In genomic region chr16:67529639-67530012, GRCh38 we compare ENCODE assay signal across 8 cellular contexts. TPM values are rescaled to one million over a fixed set of nuclear protein-coding genes. Genes with fewer than 3 reads are reported as not detected.
A peak's percentile ranks its signal among the peaks of the same experiment; 100 is the strongest.
DNase-seq lines count a peak whose midpoint lies in the region; ATAC-seq, FAIRE-seq and TF ChIP-seq lines count a peak whose summit lies in the region.

No MANE protein-coding gene starts in this region.

- H3K27ac Mint-ChIP-seq in brain = peak overlapping the region; percentile 91 to 96 (median 95)

- H3K36me3 Mint-ChIP-seq in brain = no peaks in the 10 kb centered on the region

- intact Hi-C loops in HepG2 (cut with micrococcal nuclease; ENCODE audit: unreplicated experiment) = no loop called here

- TF ChIP-seq POLR2A in HepG2 (IDR thresholded peaks at IDR 0.05; ENCODE audit: insufficient read depth in 1 of 2, low read depth in 2 of 2, low read length in 2 of 2) (no peak), tibial nerve (IDR thresholded peaks at IDR 0.05) (no peak)

- no peaks in the 10 kb centered on the region for H3K9me3 ChIP-seq in HUES64 (ENCODE audit: insufficient read depth, low read depth, low read length)
- H3K9me3 ChIP-seq in HepG2 (ENCODE audit: low read length) = no peaks in the 10 kb centered on the region
- no peaks in the 10 kb centered on the region for H3K9me3 ChIP-seq in tibial nerve

- no peak for FAIRE-seq in HepG2 (lab: Jason Lieb, UNC)

- no peak for TF ChIP-seq RAD21 in HepG2 (CRISPR knock-in tag; IDR thresholded peaks at IDR 0.05)

- in situ Hi-C loops in ACHN (cut with HindIII; ENCODE audit: low pct_ligation_motif_present, low pct_unique_long_range_greater_than_20kb, low sequenced_read_pairs) = no loop called here
- in situ Hi-C loops in HepG2 (cut with HindIII; ENCODE audit: extremely low pct_ligation_motif_present, low pct_unique_long_range_greater_than_20kb) = no loop called here

- H3K4me1 Mint-ChIP-seq in brain = peaks cover 56% of the 10 kb centered on the region

- DNase-seq in ACHN (peak; percentile 38), HepG2 (ENCODE audit: low spot score) (no peak), tibial nerve (ENCODE audit: low spot score in 2 of 2) (no peak)
- no peak for DNase-seq in stimulated activated CD4-positive, alpha-beta T cell treated with anti-CD3 and anti-CD28 coated beads, Interleukin-4, amount 100 ng/mL, for 4 hours

- peak overlapping the region; percentile 99 for H3K4me2 ChIP-seq in HepG2 (ENCODE audit: low read depth, low read length)

- no peak for TF ChIP-seq EP300 in HepG2 (IDR thresholded peaks at IDR 0.05; ENCODE audit: low read depth in 2 of 2, low read length in 2 of 2)
- no peak for TF ChIP-seq EP300 in HepG2 (CRISPR knock-in tag; IDR thresholded peaks at IDR 0.05; ENCODE audit: borderline replicate concordance)
- TF ChIP-seq EP300 in tibial nerve (IDR thresholded peaks at IDR 0.05) = no peak

- BruUV-seq in HepG2 (replicated peaks; lab: Mats Ljungman, UMichigan) = TSS peak; percentile 62

- peaks cover 4% of the 10 kb centered on the region for H3K79me2 ChIP-seq in HepG2 (ENCODE audit: insufficient read depth, low read length)

- H3K27me3 Mint-ChIP-seq in brain = peaks cover 15% of the 10 kb centered on the region

- H3K27ac ChIP-seq in HUES64 (ENCODE audit: low read depth, low read length) = no peak overlapping the region
- peak overlapping the region; percentile 19 for H3K27ac ChIP-seq in HepG2 (ENCODE audit: extremely low read length, insufficient read depth, low read length)
- peak overlapping the region; percentile 91 to 94 (median 92) for H3K27ac ChIP-seq in tibial nerve

- peaks cover 98% of the 10 kb centered on the region for H3K27me3 ChIP-seq in HUES64 (ENCODE audit: insufficient read depth, low read length)
- H3K27me3 ChIP-seq in HepG2 (ENCODE audit: control insufficient read depth in 1 of 2, insufficient read depth in 2 of 2, low read length in 2 of 2) = peaks cover 6 to 22% of the 10 kb centered on the region in 2 experiments; a peak in 3 of 5 replicates
- no peaks in the 10 kb centered on the region for H3K27me3 ChIP-seq in tibial nerve

- no peaks in the 10 kb centered on the region for H3K36me3 ChIP-seq in HUES64 (ENCODE audit: insufficient read depth, low read length)
- no peaks in the 10 kb centered on the region for H3K36me3 ChIP-seq in HepG2 (replicated peaks in 1 of 2; ENCODE audit: control insufficient read depth in 1 of 2, insufficient read depth in 2 of 2, low read length in 2 of 2)
- no peaks in the 10 kb centered on the region for H3K36me3 ChIP-seq in tibial nerve

- H3K4me3 Mint-ChIP-seq in brain = peak overlapping the region; percentile 94 to 96 (median 95)

- POLR2A ChIA-PET in HepG2 (lab: Yijun Ruan, JAX) = interaction anchor here (1.3 to 2.8 kb wide), 5 partner anchors 8 to 137 kb away, joined by 3 to 19 read pairs (median 7); partner anchors contain the start of genes C16orf86, CTCF and ENKD1

- CTCF ChIA-PET in HepG2 (lab: Yijun Ruan, JAX; ENCODE audit: low intra/inter-chr PET ratio, low total read pairs) = interaction anchor here (1.6 kb wide), 1 partner anchor 9 kb away, joined by 5 read pairs; no protein-coding TSS in a partner anchor

- H3K4me1 ChIP-seq in HUES64 (ENCODE audit: insufficient read depth, low read length) = peaks cover 5% of the 10 kb centered on the region; the same call in 1 of the 2 replicates
- H3K4me1 ChIP-seq in HepG2 (ENCODE audit: insufficient read depth, low read length) = peaks cover 70% of the 10 kb centered on the region
- H3K4me1 ChIP-seq in tibial nerve = peaks cover 0 to 49% (median 21%) of the 10 kb centered on the region in 4 donors

- ATAC-seq in HepG2 = no peak; the same call in 2 of the 3 replicates
- no peak for ATAC-seq in HG02759 (IDR thresholded peaks at IDR 0.05; ENCODE audit: unreplicated experiment)
- no peak for ATAC-seq in GM19463 (IDR thresholded peaks at IDR 0.05; ENCODE audit: unreplicated experiment)

- peak overlapping the region; percentile 14 for H3K9ac ChIP-seq in HUES64 (ENCODE audit: low read depth, low read length)
- H3K9ac ChIP-seq in HepG2 (ENCODE audit: insufficient read depth, low read depth, low read length) = peak overlapping the region; percentile 74

- H3K9me3 Mint-ChIP-seq in brain = peaks cover 0 to 3% (median 0%) of the 10 kb centered on the region in 5 experiments

- 6% methylated on average over 15 of the region's 15 CpGs for WGBS in HUES64
- WGBS in HepG2 (ENCODE audit: low lambda C conversion rate) = 22% methylated on average over 15 of the region's 15 CpGs
- 2 to 7% methylated on average over 10 to 15 of the region's 15 CpGs for WGBS in tibial nerve, 2 donors

- peaks cover 20% of the 10 kb centered on the region; the same call in 1 of the 2 replicates for H4K20me1 ChIP-seq in HepG2 (ENCODE audit: insufficient read depth, low read length)

- H2AFZ ChIP-seq in HepG2 (ENCODE audit: low read length) = no peak overlapping the region

- no peak for TF ChIP-seq CTCF in brain (conservative IDR thresholded peaks at IDR 0.05)
- no peak for TF ChIP-seq CTCF in HepG2 (CRISPR knock-in tag; IDR thresholded peaks at IDR 0.05)
- no peak for TF ChIP-seq CTCF in tibial nerve (IDR thresholded peaks at IDR 0.05)

- H3K4me3 ChIP-seq in HUES64 (ENCODE audit: low read length) = peak overlapping the region; percentile 56
- H3K4me3 ChIP-seq in HepG2 (replicated peaks in 1 of 3; ENCODE audit: insufficient read depth in 1 of 3, low read depth in 2 of 3, low read length in 3 of 3) = peak overlapping the region; percentile 69 to 82 (median 74)
- peak overlapping the region; percentile 78 to 100 (median 88) for H3K4me3 ChIP-seq in tibial nerve

RNA-seq across cellular contexts. Expression of gene RIPOR1, which starts 1.0 kb away (rescaled TPM):
- 6.0 TPM for polyA plus RNA-seq in HUES64 (2013, experiment 1 of 2)
- polyA plus RNA-seq in HUES64 (2013, experiment 2 of 2) = 8.7 TPM
- polyA plus RNA-seq in brain (ENCODE audit: insufficient read depth, low read depth, low replicate concordance) = 64.2 TPM
- total RNA-seq in HepG2 (2016; rRNA removed; fragmentation: Illumina TruSeq; extraction: Trizol) = 4.6 and 11.2 TPM in 2 replicates
- 3.4 and 4.7 TPM in 2 replicates for total RNA-seq in HepG2 (2016; cell fraction: cytosol; rRNA removed; fragmentation: Illumina TruSeq; extraction: Trizol; ENCODE audit: low read depth)
- 3.9 and 9.6 TPM in 2 replicates for total RNA-seq in HepG2 (2016; cell fraction: insoluble cytoplasmic fraction; rRNA removed; fragmentation: Illumina TruSeq; extraction: Trizol)
- 8.9 and 11.8 TPM in 2 replicates for total RNA-seq in HepG2 (2016; cell fraction: membrane; rRNA removed; fragmentation: Illumina TruSeq; extraction: Trizol)
- total RNA-seq in HepG2 (2016; cell fraction: nucleus; rRNA removed; fragmentation: Illumina TruSeq; extraction: Trizol) = 12.3 and 18.6 TPM in 2 replicates
- polyA plus RNA-seq in HepG2 (2011; rRNA removed) = 5.7 and 8.1 TPM in 2 replicates
- 2.4 and 3.4 TPM in 2 replicates for polyA plus RNA-seq in HepG2 (2011; cell fraction: cytosol; rRNA removed)
- 40.0 and 43.3 TPM in 2 replicates for polyA plus RNA-seq in HepG2 (2011; cell fraction: nucleus; rRNA removed)
- polyA plus RNA-seq in HepG2 (2012) = 16.0 and 16.5 TPM in 2 replicates
- 1.9 and 2.2 TPM in 2 replicates for polyA plus RNA-seq in HepG2 (2016; cell fraction: cytosol; fragmentation: Illumina TruSeq; extraction: Trizol; ENCODE audit: low read depth)
- polyA plus RNA-seq in HepG2 (2016; cell fraction: insoluble cytoplasmic fraction; fragmentation: Illumina TruSeq; extraction: Trizol; ENCODE audit: low read depth) = 7.7 and 13.5 TPM in 2 replicates
- polyA plus RNA-seq in HepG2 (2016; cell fraction: membrane; fragmentation: Illumina TruSeq; extraction: Trizol; ENCODE audit: low read depth) = 5.9 and 6.9 TPM in 2 replicates
- polyA plus RNA-seq in HepG2 (2016; cell fraction: nucleus; fragmentation: Illumina TruSeq; extraction: Trizol; ENCODE audit: insufficient read depth, low read depth) = 26.9 and 30.6 TPM in 2 replicates
- polyA minus RNA-seq in HepG2 (2011; rRNA and poly(A)+ RNA removed; ENCODE audit: low replicate concordance) = 7.9 and 21.6 TPM in 2 replicates
- 6.8 and 12.0 TPM in 2 replicates for polyA minus RNA-seq in HepG2 (2011; cell fraction: cytosol; rRNA and poly(A)+ RNA removed)
- polyA minus RNA-seq in HepG2 (2011; cell fraction: nucleus; rRNA and poly(A)+ RNA removed) = 11.6 and 18.2 TPM in 2 replicates
- 100 to 1,000 TPM in 2 of 4 donors, 10 to 100 TPM in 2; 50.6 to 112 (median 85.1) TPM for total RNA-seq in tibial nerve

RNA-seq across cellular contexts. Expression of gene CTCF, which starts 32.7 kb away (rescaled TPM):
- 58.9 TPM for polyA plus RNA-seq in HUES64 (2013, experiment 1 of 2)
- polyA plus RNA-seq in HUES64 (2013, experiment 2 of 2) = 56.5 TPM
- polyA plus RNA-seq in brain (ENCODE audit: insufficient read depth, low read depth, low replicate concordance) (58.2 TPM), HepG2 (2011; rRNA removed) (19.5 and 20.8 TPM in 2 replicates)
- total RNA-seq in HepG2 (2016; rRNA removed; fragmentation: Illumina TruSeq; extraction: Trizol) (37.5 and 59.3 TPM in 2 replicates), tibial nerve (10 to 100 TPM; 26.1 to 39.6 (median 31.8) TPM)
- total RNA-seq in HepG2 (2016; cell fraction: cytosol; rRNA removed; fragmentation: Illumina TruSeq; extraction: Trizol; ENCODE audit: low read depth) = 34.6 and 44.2 TPM in 2 replicates
- 39.6 and 55.1 TPM in 2 replicates for total RNA-seq in HepG2 (2016; cell fraction: insoluble cytoplasmic fraction; rRNA removed; fragmentation: Illumina TruSeq; extraction: Trizol)
- total RNA-seq in HepG2 (2016; cell fraction: membrane; rRNA removed; fragmentation: Illumina TruSeq; extraction: Trizol) = 33.3 and 34.7 TPM in 2 replicates
- 29.9 and 36.5 TPM in 2 replicates for total RNA-seq in HepG2 (2016; cell fraction: nucleus; rRNA removed; fragmentation: Illumina TruSeq; extraction: Trizol)
- polyA plus RNA-seq in HepG2 (2011; cell fraction: cytosol; rRNA removed) = 13.7 and 18.2 TPM in 2 replicates
- 11.7 and 14.3 TPM in 2 replicates for polyA plus RNA-seq in HepG2 (2011; cell fraction: nucleus; rRNA removed)
- 30.2 and 31.1 TPM in 2 replicates for polyA plus RNA-seq in HepG2 (2012)
- polyA plus RNA-seq in HepG2 (2016; cell fraction: cytosol; fragmentation: Illumina TruSeq; extraction: Trizol; ENCODE audit: low read depth) = 4.1 and 4.9 TPM in 2 replicates
- 70.3 and 81.8 TPM in 2 replicates for polyA plus RNA-seq in HepG2 (2016; cell fraction: insoluble cytoplasmic fraction; fragmentation: Illumina TruSeq; extraction: Trizol; ENCODE audit: low read depth)
- 17.1 and 17.9 TPM in 2 replicates for polyA plus RNA-seq in HepG2 (2016; cell fraction: membrane; fragmentation: Illumina TruSeq; extraction: Trizol; ENCODE audit: low read depth)
- polyA plus RNA-seq in HepG2 (2016; cell fraction: nucleus; fragmentation: Illumina TruSeq; extraction: Trizol; ENCODE audit: insufficient read depth, low read depth) = 63.9 and 64.9 TPM in 2 replicates
- 21.8 and 43.8 TPM in 2 replicates for polyA minus RNA-seq in HepG2 (2011; rRNA and poly(A)+ RNA removed; ENCODE audit: low replicate concordance)
- polyA minus RNA-seq in HepG2 (2011; cell fraction: cytosol; rRNA and poly(A)+ RNA removed) = 20.8 and 21.5 TPM in 2 replicates
- polyA minus RNA-seq in HepG2 (2011; cell fraction: nucleus; rRNA and poly(A)+ RNA removed) = 17.9 and 26.4 TPM in 2 replicates

RNA-seq across cellular contexts. Expression of gene AGRP, which starts 46.3 kb away (rescaled TPM):
- not detected for polyA plus RNA-seq in HUES64 (2013, experiment 1 of 2)
- not detected for polyA plus RNA-seq in HUES64 (2013, experiment 2 of 2)
- 0.49 TPM for polyA plus RNA-seq in brain (ENCODE audit: insufficient read depth, low read depth, low replicate concordance)
- total RNA-seq in HepG2 (2016; rRNA removed; fragmentation: Illumina TruSeq; extraction: Trizol) = not detected in 2 replicates
- total RNA-seq in HepG2 (2016; cell fraction: cytosol; rRNA removed; fragmentation: Illumina TruSeq; extraction: Trizol; ENCODE audit: low read depth) = not detected in 2 replicates
- total RNA-seq in HepG2 (2016; cell fraction: insoluble cytoplasmic fraction; rRNA removed; fragmentation: Illumina TruSeq; extraction: Trizol) = not detected in 2 replicates
- total RNA-seq in HepG2 (2016; cell fraction: membrane; rRNA removed; fragmentation: Illumina TruSeq; extraction: Trizol) = 0.28 TPM in 1 of 2 replicates, not detected in the other
- total RNA-seq in HepG2 (2016; cell fraction: nucleus; rRNA removed; fragmentation: Illumina TruSeq; extraction: Trizol) = not detected in 2 replicates
- polyA plus RNA-seq in HepG2 (2011; rRNA removed) = not detected in 2 replicates
- polyA plus RNA-seq in HepG2 (2011; cell fraction: cytosol; rRNA removed) = 0.34 TPM in 1 of 2 replicates, not detected in the other
- polyA plus RNA-seq in HepG2 (2011; cell fraction: nucleus; rRNA removed) = not detected in 2 replicates
- polyA plus RNA-seq in HepG2 (2012) = 0.75 TPM in 1 of 2 replicates, not detected in the other
- not detected in 2 replicates for polyA plus RNA-seq in HepG2 (2016; cell fraction: cytosol; fragmentation: Illumina TruSeq; extraction: Trizol; ENCODE audit: low read depth)
- not detected in 2 replicates for polyA plus RNA-seq in HepG2 (2016; cell fraction: insoluble cytoplasmic fraction; fragmentation: Illumina TruSeq; extraction: Trizol; ENCODE audit: low read depth)
- not detected in 2 replicates for polyA plus RNA-seq in HepG2 (2016; cell fraction: membrane; fragmentation: Illumina TruSeq; extraction: Trizol; ENCODE audit: low read depth)
- polyA plus RNA-seq in HepG2 (2016; cell fraction: nucleus; fragmentation: Illumina TruSeq; extraction: Trizol; ENCODE audit: insufficient read depth, low read depth) = not detected in 2 replicates
- not detected in 2 replicates for polyA minus RNA-seq in HepG2 (2011; rRNA and poly(A)+ RNA removed; ENCODE audit: low replicate concordance)
- polyA minus RNA-seq in HepG2 (2011; cell fraction: cytosol; rRNA and poly(A)+ RNA removed) = not detected in 2 replicates
- polyA minus RNA-seq in HepG2 (2011; cell fraction: nucleus; rRNA and poly(A)+ RNA removed) = not detected in 2 replicates
- total RNA-seq in tibial nerve = not detected

RNA-seq across cellular contexts. Expression of gene ATP6V0D1, which starts 48.7 kb away (rescaled TPM):
- polyA plus RNA-seq in HUES64 (2013, experiment 1 of 2) = 49.9 TPM
- 45.5 TPM for polyA plus RNA-seq in HUES64 (2013, experiment 2 of 2)
- polyA plus RNA-seq in brain (ENCODE audit: insufficient read depth, low read depth, low replicate concordance) = 208 TPM
- total RNA-seq in HepG2 (2016; rRNA removed; fragmentation: Illumina TruSeq; extraction: Trizol) = 49.5 and 51.1 TPM in 2 replicates
- total RNA-seq in HepG2 (2016; cell fraction: cytosol; rRNA removed; fragmentation: Illumina TruSeq; extraction: Trizol; ENCODE audit: low read depth) = 13.5 and 16.0 TPM in 2 replicates
- total RNA-seq in HepG2 (2016; cell fraction: insoluble cytoplasmic fraction; rRNA removed; fragmentation: Illumina TruSeq; extraction: Trizol) = 45.3 and 52.4 TPM in 2 replicates
- total RNA-seq in HepG2 (2016; cell fraction: membrane; rRNA removed; fragmentation: Illumina TruSeq; extraction: Trizol) = 23.6 and 25.5 TPM in 2 replicates
- 26.3 and 30.4 TPM in 2 replicates for total RNA-seq in HepG2 (2016; cell fraction: nucleus; rRNA removed; fragmentation: Illumina TruSeq; extraction: Trizol)
- 54.2 and 61.3 TPM in 2 replicates for polyA plus RNA-seq in HepG2 (2011; rRNA removed)
- polyA plus RNA-seq in HepG2 (2011; cell fraction: cytosol; rRNA removed) = 55.2 and 57.9 TPM in 2 replicates
- polyA plus RNA-seq in HepG2 (2011; cell fraction: nucleus; rRNA removed) = 32.7 and 35.9 TPM in 2 replicates
- 29.3 and 41.3 TPM in 2 replicates for polyA plus RNA-seq in HepG2 (2012)
- 16.4 and 17.3 TPM in 2 replicates for polyA plus RNA-seq in HepG2 (2016; cell fraction: cytosol; fragmentation: Illumina TruSeq; extraction: Trizol; ENCODE audit: low read depth)
- 55.4 and 63.8 TPM in 2 replicates for polyA plus RNA-seq in HepG2 (2016; cell fraction: insoluble cytoplasmic fraction; fragmentation: Illumina TruSeq; extraction: Trizol; ENCODE audit: low read depth)
- polyA plus RNA-seq in HepG2 (2016; cell fraction: membrane; fragmentation: Illumina TruSeq; extraction: Trizol; ENCODE audit: low read depth) = 21.4 and 22.6 TPM in 2 replicates
- polyA plus RNA-seq in HepG2 (2016; cell fraction: nucleus; fragmentation: Illumina TruSeq; extraction: Trizol; ENCODE audit: insufficient read depth, low read depth) = 45.0 and 53.3 TPM in 2 replicates
- polyA minus RNA-seq in HepG2 (2011; rRNA and poly(A)+ RNA removed; ENCODE audit: low replicate concordance) = 104 and 246 TPM in 2 replicates
- 37.9 and 45.0 TPM in 2 replicates for polyA minus RNA-seq in HepG2 (2011; cell fraction: cytosol; rRNA and poly(A)+ RNA removed)
- 14.7 and 19.8 TPM in 2 replicates for polyA minus RNA-seq in HepG2 (2011; cell fraction: nucleus; rRNA and poly(A)+ RNA removed)
- 100 to 1,000 TPM in 1 of 4 donors, 10 to 100 TPM in 3; 55.1 to 113 (median 73.7) TPM for total RNA-seq in tibial nerve
